In the genomic region with DNA sequence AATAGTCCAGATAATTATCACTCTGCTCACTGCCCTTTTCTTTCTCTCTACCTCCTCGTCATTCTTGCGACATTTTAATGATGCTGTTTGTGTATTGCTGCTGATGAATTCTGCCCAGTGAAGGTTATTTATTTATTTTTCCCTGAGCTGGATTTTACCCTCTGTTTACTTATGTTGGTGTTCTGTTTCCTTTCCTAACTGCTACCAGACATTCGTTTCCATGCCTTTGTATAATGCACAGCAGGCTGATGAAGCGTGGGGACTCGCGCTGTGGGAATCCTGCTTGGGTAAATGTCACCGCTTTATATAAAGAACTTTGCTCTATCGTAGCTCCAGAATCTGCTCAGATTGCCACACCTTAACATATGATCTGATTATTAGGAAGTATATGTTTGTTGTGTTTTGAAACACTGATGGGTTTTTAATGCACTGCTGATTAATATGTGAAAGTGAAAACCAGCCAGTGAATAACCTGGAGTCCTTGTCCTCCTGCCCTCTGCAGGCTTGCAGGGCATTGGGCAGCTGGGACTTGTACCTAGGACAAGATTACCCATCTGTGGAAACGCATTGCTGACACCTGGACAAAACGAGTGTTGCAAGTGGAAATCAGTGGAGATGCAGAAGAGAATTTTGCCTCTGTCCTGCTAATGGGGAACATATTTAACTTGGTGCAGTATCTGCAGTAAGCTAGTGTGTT, we compare ENCODE assay signal across 15 cellular contexts.
DNase-seq lines count a peak whose midpoint lies in the region; ATAC-seq and FAIRE-seq lines count a peak whose summit lies in the region.
"Had no signal": no experiment of that assay in that cellular context is flagged by ENCODE, and none has a peak within 500 bp of the region (broad histone marks: within the 10 kb centered on the region; RNA-seq: fewer than 3 reads in every experiment).

No MANE protein-coding gene starts in this region.

- DNase-seq in NCI-H510A treated with DMSO at 0.1 percent for 48 hours (lab: John Stamatoyannopoulos, UW) (peak; percentile 41), NCI-H510A (lab: John Stamatoyannopoulos, UW) (no peak), SHP77 treated with DMSO at 0.1 percent for 48 hours (lab: John Stamatoyannopoulos, UW) (peak; percentile 77), left kidney (ENCODE audit: low read depth, low spot score) (peak; percentile 39), urothelium cell line (ENCODE audit: low spot score) (no peak), NCI-H82 treated with DMSO at 0.1 percent for 48 hours (lab: John Stamatoyannopoulos, UW; ENCODE audit: unreplicated experiment) (no peak)
- DNase-seq: 8988T; activated CD8-positive, alpha-beta memory T cell treated with anti-CD3 and anti-CD28 coated beads, Interleukin-2, amount 10 ng/mL, durations not matched to agents 7 days and 5 days; Caco-2; Kasumi-1; NCI-H226 had no signal

- ATAC-seq in HG03378 (IDR thresholded peaks at IDR 0.05; ENCODE audit: unreplicated experiment) = no peak
- ATAC-seq in HG03457 (IDR thresholded peaks at IDR 0.05; ENCODE audit: unreplicated experiment) = no peak
- ATAC-seq: activated CD8-positive, alpha-beta memory T cell treated with anti-CD3 and anti-CD28 coated beads, Interleukin-2, amount 10 ng/mL, durations not matched to agents 7 days and 5 days; activated naive CD4-positive, alpha-beta T cell treated with anti-CD3 and anti-CD28 coated beads, Interleukin-2, amount 50 U/mL, for 72 hours had no signal

- peak; percentile 83 for FAIRE-seq in urothelium cell line (lab: Jason Lieb, UNC)
- FAIRE-seq: keratinocyte had no signal

Comparison
In these comparisons a context has a peak if more than half of its experiments do, and no peak if none do; other contexts are left out.
1. DNase-seq: peak in NCI-H510A treated with DMSO at 0.1 percent for 48 hours (single experiment), SHP77 treated with DMSO at 0.1 percent for 48 hours (single experiment) and left kidney (single experiment); none in NCI-H510A (single experiment), urothelium cell line (single experiment) and NCI-H82 treated with DMSO at 0.1 percent for 48 hours (single experiment).